In genomic region chr10:89251417-89252224, GRCh38 we compare ENCODE assay signal across 8 cellular contexts. TPM values are rescaled to one million over a fixed set of nuclear protein-coding genes. Genes with fewer than 3 reads are reported as not detected.
DNase-seq lines count a peak whose midpoint lies in the region; ATAC-seq and TF ChIP-seq lines count a peak whose summit lies in the region.

TSS of gene LIPA (minus strand) at chr10:89251775. CDS start at chr10:89247648, 4,127 bp downstream.

- DNase-seq in DMS53 treated with DMSO at 0.1 percent for 48 hours (lab: John Stamatoyannopoulos, UW; ENCODE audit: unreplicated experiment) (peak; percentile 97), Peyer's patch (peak; percentile 88 to 98 (median 95))
- DNase-seq in activated T-cell treated with anti-CD3 and anti-CD28 coated beads, Interleukin-2, amount 50 U/mL, for 48 hours = peak; percentile 92 to 94
- peak; percentile 96 to 97 for DNase-seq in stimulated activated CD8-positive, alpha-beta memory T cell treated with anti-CD3 and anti-CD28 coated beads, Interleukin-7, amount 100 ng/mL, for 4 hours (ENCODE audit: low read depth in 2 of 2)

- H3K27me3 ChIP-seq in KMS-11 (ENCODE audit: insufficient read depth, low read depth) (no peaks in the 10 kb centered on the region; the same call in 1 of the 2 replicates), Peyer's patch (no peaks in the 10 kb centered on the region), muscle layer of duodenum (ENCODE audit: low read depth, low read length) (no peaks in the 10 kb centered on the region)

- H3K4me1 ChIP-seq in KMS-11 (ENCODE audit: low read depth, poor library complexity, severe bottlenecking) (peaks cover 11% of the 10 kb centered on the region), Peyer's patch (no peaks in the 10 kb centered on the region), muscle layer of duodenum (ENCODE audit: control insufficient read depth in 1 of 2, insufficient read depth in 2 of 2, low read length in 2 of 2) (peaks cover 4 to 6% of the 10 kb centered on the region in 2 donors)

- TF ChIP-seq POLR2A in Peyer's patch (IDR thresholded peaks at IDR 0.05) = peak; percentile 51 to 73

- H4K20me1 ChIP-seq in KMS-11 (ENCODE audit: insufficient read depth) = no peaks in the 10 kb centered on the region

- H3K36me3 ChIP-seq in KMS-11 (ENCODE audit: insufficient read depth) (no peaks in the 10 kb centered on the region), Peyer's patch (no peaks in the 10 kb centered on the region), muscle layer of duodenum (ENCODE audit: control insufficient read depth in 1 of 2, insufficient read depth in 2 of 2, low read length in 2 of 2) (no peaks in the 10 kb centered on the region)

- peak within 1 kb of the TSS; percentile 64 for H3K4me2 ChIP-seq in KMS-11

- TF ChIP-seq CTCF in KMS-11 (conservative IDR thresholded peaks at IDR 0.05; ENCODE audit: low read depth, low read length) = no peak
- TF ChIP-seq CTCF in Peyer's patch (IDR thresholded peaks at IDR 0.05) = no peak

- ATAC-seq in GM21737 (IDR thresholded peaks at IDR 0.05; ENCODE audit: unreplicated experiment) (peak; percentile 96), esophagus mucosa (peak; percentile 99)

- H3K79me2 ChIP-seq in KMS-11 (ENCODE audit: insufficient read depth, low read depth) = no peaks in the 10 kb centered on the region

- H3K9me3 ChIP-seq in Peyer's patch (peaks cover 0 to 3% (median 0%) of the 10 kb centered on the region in 4 donors), muscle layer of duodenum (ENCODE audit: control insufficient read depth in 1 of 2, low read length in 2 of 2) (no peaks in the 10 kb centered on the region)

- no peak within 1 kb of the TSS for H3K27ac ChIP-seq in KMS-11
- H3K27ac ChIP-seq in Peyer's patch = peak within 1 kb of the TSS; percentile 70 to 95 (median 84)
- H3K27ac ChIP-seq in muscle layer of duodenum (ENCODE audit: low read length) = peak within 1 kb of the TSS; percentile 64

- peak within 1 kb of the TSS; percentile 92 for H2AFZ ChIP-seq in KMS-11 (ENCODE audit: low read depth)

- peak within 1 kb of the TSS; percentile 48; the same call in 1 of the 2 replicates for H3K9ac ChIP-seq in KMS-11

- H3K4me3 ChIP-seq in KMS-11 (IDR thresholded peaks at IDR 0.05; ENCODE audit: insufficient read depth, low read depth, low read length) = no peak within 1 kb of the TSS
- H3K4me3 ChIP-seq in Peyer's patch = peak within 1 kb of the TSS; percentile 61 to 98 (median 84)
- peak within 1 kb of the TSS; percentile 83 to 97 for H3K4me3 ChIP-seq in muscle layer of duodenum (ENCODE audit: low read depth in 1 of 2, low read length in 2 of 2)

RNA-seq across cellular contexts. Expression of gene LIPA, which starts in this region (rescaled TPM):
- total RNA-seq in Peyer's patch (100 to 1,000 TPM in 2 of 4 donors, 10 to 100 TPM in 2; 30.5 to 349 (median 116) TPM), esophagus mucosa (26.6 TPM)
